In genomic region chrX:100368167-100368566, GRCh38 we compare ENCODE assay signal across 11 cellular contexts. TPM values are rescaled to one million over a fixed set of nuclear protein-coding genes. Genes with fewer than 3 reads are reported as not detected.
DNase-seq lines count a peak whose midpoint lies in the region; ATAC-seq, FAIRE-seq and TF ChIP-seq lines count a peak whose summit lies in the region.
"Had no signal": no experiment of that assay in that cellular context is flagged by ENCODE, and none has a peak within 500 bp of the region (broad histone marks: within the 10 kb centered on the region; RNA-seq: fewer than 3 reads in every experiment).

No MANE protein-coding gene starts in this region.

- H3K4me3 ChIP-seq in left ventricle myocardium inferior (no peak overlapping the region), MM.1S (ENCODE audit: low read length) (no peak overlapping the region), H1 (ENCODE audit: extremely low read depth in 1 of 4, insufficient read depth in 2 of 4, low read depth in 3 of 4, low read length in 4 of 4) (no peak overlapping the region), upper lobe of right lung (no peak overlapping the region)

- no peak overlapping the region for H3K23ac ChIP-seq in H1 (ENCODE audit: insufficient read length)

- no peaks in the 10 kb centered on the region for H3K9me3 ChIP-seq in left ventricle myocardium inferior (replicated peaks)
- no peaks in the 10 kb centered on the region for H3K9me3 ChIP-seq in MM.1S (replicated peaks; ENCODE audit: insufficient read depth, low read length)
- H3K9me3 ChIP-seq in H1 (ENCODE audit: insufficient read depth in 2 of 2, low read depth in 1 of 2, low read length in 1 of 2) = no peaks in the 10 kb centered on the region
- H3K9me3 ChIP-seq in upper lobe of right lung = no peaks in the 10 kb centered on the region

- TF ChIP-seq RAD21 in H1 (IDR thresholded peaks at IDR 0.05 in 1 of 2, conservative IDR thresholded peaks at IDR 0.05 in 1 of 2; ENCODE audit: low read depth in 2 of 2, low read length in 2 of 2) = peak; percentile 68 to 78

- H3K4me2 ChIP-seq in MM.1S (ENCODE audit: low read depth, low read length) (no peak overlapping the region), H1 (ENCODE audit: insufficient read depth in 1 of 2, low read depth in 2 of 2, low read length in 2 of 2) (no peak overlapping the region)

- no peak overlapping the region for H3K18ac ChIP-seq in H1 (ENCODE audit: extremely low read depth, low read length)

- no peak overlapping the region for H4K8ac ChIP-seq in H1 (ENCODE audit: extremely low read depth, insufficient read depth, low read length)

- H3K4ac ChIP-seq in H1 (replicated peaks; ENCODE audit: insufficient read length, low read depth, low read length) = no peak overlapping the region

- DNase-seq in left ventricle myocardium inferior (no peak), left ventricle myocardium superior (no peak), MM.1S (peak; percentile 23), H1 (ENCODE audit: low read depth in 1 of 2, low spot score in 2 of 2) (no peak), upper lobe of right lung (no peak), glomerular visceral epithelial cell (ENCODE audit: extremely low spot score) (no peak)
- DNase-seq in activated effector memory CD4-positive, alpha-beta T cell treated with Interleukin-2 at 50 U/mL for 16 hours = no peak
- no peak for DNase-seq in effector CD8-positive, alpha-beta T cell (lab: John Stamatoyannopoulos, UW)
- DNase-seq: NCI-H1694; stimulated activated naive CD4-positive, alpha-beta T cell had no signal

- H3K36me3 ChIP-seq in left ventricle myocardium inferior (no peaks in the 10 kb centered on the region), MM.1S (replicated peaks; ENCODE audit: insufficient read depth, low read length) (no peaks in the 10 kb centered on the region), H1 (ENCODE audit: control insufficient read depth in 2 of 4, insufficient read depth in 4 of 4, low read length in 3 of 4) (no peaks in the 10 kb centered on the region), upper lobe of right lung (no peaks in the 10 kb centered on the region)

- TF ChIP-seq CTCF in left ventricle myocardium inferior (IDR thresholded peaks at IDR 0.05; ENCODE audit: borderline replicate concordance) = peak; percentile 35
- TF ChIP-seq CTCF in MM.1S (IDR thresholded peaks at IDR 0.05; ENCODE audit: low read length) = peak; percentile 37
- peak; percentile 49 to 67 (median 57); a peak in 3 of 4 replicates for TF ChIP-seq CTCF in H1 (IDR thresholded peaks at IDR 0.05; ENCODE audit: control extremely low read depth in 1 of 3, insufficient read depth in 1 of 3, low read depth in 1 of 3, low read length in 3 of 3)
- TF ChIP-seq CTCF in upper lobe of right lung (IDR thresholded peaks at IDR 0.05) = peak; percentile 26

- intact Hi-C loops in left ventricle myocardium inferior (cut with micrococcal nuclease) = no loop called here
- intact Hi-C loops in left ventricle myocardium superior (cut with micrococcal nuclease) = no loop called here
- intact Hi-C loops in upper lobe of right lung (cut with DNase I) = no loop called here

- no peaks in the 10 kb centered on the region for H3K79me1 ChIP-seq in H1 (ENCODE audit: low read depth, low read length)

- no peak overlapping the region for H2BK20ac ChIP-seq in H1 (ENCODE audit: low read length)

- H2AK5ac ChIP-seq in H1 (ENCODE audit: low read depth, low read length) = no peak overlapping the region

- no peaks in the 10 kb centered on the region for H3K23me2 ChIP-seq in H1 (ENCODE audit: low read depth, low read length)

- H2BK5ac ChIP-seq in H1 (ENCODE audit: low read depth, low read length) = no peak overlapping the region

- no peak overlapping the region for H2BK120ac ChIP-seq in H1 (replicated peaks; ENCODE audit: low read depth, low read length)

- TF ChIP-seq EP300 in H1 (IDR thresholded peaks at IDR 0.05; ENCODE audit: borderline replicate concordance in 1 of 2, low read depth in 2 of 2, low read length in 2 of 2) = no peak

- no peaks in the 10 kb centered on the region for H3F3A ChIP-seq in MM.1S (ENCODE audit: insufficient read depth, low read length)

- H2BK15ac ChIP-seq in H1 (ENCODE audit: low read length) = no peak overlapping the region

- H3K56ac ChIP-seq in H1 (replicated peaks; ENCODE audit: insufficient read length, low read depth, low read length) = no peak overlapping the region

- no peaks in the 10 kb centered on the region for H3K4me1 ChIP-seq in left ventricle myocardium inferior
- no peaks in the 10 kb centered on the region for H3K4me1 ChIP-seq in MM.1S (ENCODE audit: low read length)
- peaks cover 0 to 3% (median 0%) of the 10 kb centered on the region in 4 experiments; a peak in 1 of 7 replicates for H3K4me1 ChIP-seq in H1 (replicated peaks in 1 of 4; ENCODE audit: control insufficient read depth in 3 of 4, insufficient read depth in 4 of 4, low read length in 3 of 4)
- H3K4me1 ChIP-seq in upper lobe of right lung = no peaks in the 10 kb centered on the region

- H4K20me1 ChIP-seq in MM.1S (ENCODE audit: insufficient read depth, low read length) = no peaks in the 10 kb centered on the region
- H4K20me1 ChIP-seq in H1 (replicated peaks in 1 of 2; ENCODE audit: control insufficient read depth in 1 of 2, insufficient read depth in 2 of 2, low read length in 2 of 2) = no peaks in the 10 kb centered on the region

- no peak overlapping the region for H4K91ac ChIP-seq in H1 (replicated peaks; ENCODE audit: insufficient read length, low read length)

- no peak overlapping the region for H3K14ac ChIP-seq in H1 (ENCODE audit: insufficient read length)

- H4K5ac ChIP-seq in H1 (ENCODE audit: insufficient read length, low read depth, low read length) = no peak overlapping the region

- POLR2A ChIA-PET in H1 (lab: Charles Lee; ENCODE audit: partially characterized antibody) = no interaction called here

- H3K79me2 ChIP-seq in MM.1S (ENCODE audit: low read length) (no peaks in the 10 kb centered on the region), H1 (ENCODE audit: control insufficient read depth in 1 of 2, insufficient read depth in 2 of 2, low read length in 2 of 2) (no peaks in the 10 kb centered on the region)

- ATAC-seq in left ventricle myocardium superior (no peak), upper lobe of right lung (peak; percentile 46)
- ATAC-seq: natural killer cell treated with Interleukin-12 subunit alpha and Interleukin-12 subunit beta and Interleukin-15 and Interleukin-18, amount 100 ng/mL, for 72 hours had no signal

- no peak for TF ChIP-seq POLR2A in H1 (IDR thresholded peaks at IDR 0.05; ENCODE audit: control extremely low read depth in 1 of 2, low read depth in 2 of 2, low read length in 2 of 2)

- CTCF ChIA-PET in H1 (lab: Charles Lee; ENCODE audit: partially characterized antibody) = interaction anchor here (0.7 to 6.4 kb wide), 19 partner anchors 9 to 240 kb away, joined by 3 to 51 read pairs (median 5); partner anchors contain the start of gene PCDH19

- H3K27ac ChIP-seq in left ventricle myocardium inferior (replicated peaks) = no peak overlapping the region
- H3K27ac ChIP-seq in MM.1S (ENCODE audit: low read length) = no peak overlapping the region
- H3K27ac ChIP-seq in H1 (ENCODE audit: low read depth, low read length) = no peak overlapping the region
- H3K27ac ChIP-seq in upper lobe of right lung = no peak overlapping the region

- FAIRE-seq in H1 (lab: Jason Lieb, UNC) = peak; percentile 78

- H3K27me3 ChIP-seq in left ventricle myocardium inferior (ENCODE audit: low read depth) (no peaks in the 10 kb centered on the region), MM.1S (replicated peaks; ENCODE audit: insufficient read depth, low read length) (no peaks in the 10 kb centered on the region), H1 (replicated peaks in 1 of 4; ENCODE audit: control insufficient read depth in 3 of 4, extremely low read depth in 1 of 4, insufficient read depth in 3 of 4, low read length in 3 of 4) (no peaks in the 10 kb centered on the region), upper lobe of right lung (no peaks in the 10 kb centered on the region)

- no peak overlapping the region for H2BK12ac ChIP-seq in H1 (ENCODE audit: low read depth, low read length)

- no peaks in the 10 kb centered on the region for H3K9me2 ChIP-seq in MM.1S (replicated peaks; ENCODE audit: insufficient read depth, low read length)

- H2AFZ ChIP-seq in MM.1S (ENCODE audit: low read length) (no peak overlapping the region), H1 (ENCODE audit: low read length) (no peak overlapping the region)

- H3K9ac ChIP-seq in MM.1S (ENCODE audit: low read length) = no peak overlapping the region
- no peak overlapping the region for H3K9ac ChIP-seq in H1 (replicated peaks in 1 of 4; ENCODE audit: extremely low read depth in 1 of 4, low read depth in 3 of 4, low read length in 3 of 4)

TF ChIP-seq in H1, 55 proteins besides CTCF, POLR2A, EP300 and RAD21 (continues in another document):
- TF ChIP-seq CTBP2 (IDR thresholded peaks at IDR 0.05; ENCODE audit: borderline replicate concordance, insufficient read depth, insufficient read length, low read length) (no peak), BCL11A (IDR thresholded peaks at IDR 0.05; ENCODE audit: low read depth in 2 of 2, low read length in 2 of 2) (no peak), USF2 (IDR thresholded peaks at IDR 0.05; ENCODE audit: low read length) (no peak), TAF1 (IDR thresholded peaks at IDR 0.05; ENCODE audit: low read depth, low read length) (no peak), JUN (IDR thresholded peaks at IDR 0.05; ENCODE audit: low read depth, low read length) (no peak), SP1 (IDR thresholded peaks at IDR 0.05; ENCODE audit: low read depth, low read length) (no peak), BACH1 (IDR thresholded peaks at IDR 0.05; ENCODE audit: low read length) (no peak)

RNA-seq across cellular contexts. Expression of gene PCDH19, which starts 41.9 kb away (rescaled TPM):
- 0.38 TPM for total RNA-seq in left ventricle myocardium inferior
- total RNA-seq in left ventricle myocardium superior = 0.84 TPM
- 0.46 and 1.2 TPM in 2 replicates for total RNA-seq in H1 (2021; fragmentation: NEBNext Ultra II Directional; extraction: Animal tissue kit (Norgen Biotek cat#: 25700))
- 0.12 and 0.17 TPM in 2 replicates for polyA plus RNA-seq in H1 (2011; rRNA removed)
- polyA plus RNA-seq in H1 (2011; cell fraction: cytosol; rRNA removed) = 0.10 TPM
- 0.56 TPM for polyA plus RNA-seq in H1 (2011; cell fraction: nucleus; rRNA removed)
- polyA plus RNA-seq in H1 (2012, experiment 1 of 2) = 0.10 to 0.23 TPM (median 0.17 TPM) in 4 replicates
- 0.05 TPM for polyA plus RNA-seq in H1 (2012, experiment 2 of 2)
- 0.43 TPM for polyA plus RNA-seq in H1 (2013, experiment 1 of 2)
- 0.50 TPM for polyA plus RNA-seq in H1 (2013, experiment 2 of 2)
- polyA minus RNA-seq in H1 (2011; rRNA and poly(A)+ RNA removed) = 0.22 and 0.60 TPM in 2 replicates
- 0.22 TPM for polyA minus RNA-seq in H1 (2011; cell fraction: cytosol; rRNA and poly(A)+ RNA removed)
- polyA minus RNA-seq in H1 (2011; cell fraction: nucleus; rRNA and poly(A)+ RNA removed) = 0.80 TPM
- total RNA-seq in upper lobe of right lung = 0.17 TPM
- total RNA-seq: natural killer cell treated with Interleukin-12 subunit alpha and Interleukin-12 subunit beta and Interleukin-15 and Interleukin-18, amount 100 ng/mL, for 72 hours had no signal
